1 cellular context compared by ENCODE assay signal in genomic region chr5:139982157-139982974, GRCh38.
A peak's percentile ranks its signal among the peaks of the same experiment; 100 is the strongest.
TF ChIP-seq lines count a peak whose summit lies in the region.

No MANE protein-coding gene starts in this region.

TF ChIP-seq in GM12878, 131 proteins besides CTCF, POLR2A, EP300 and RAD21 (continued from another document):
- no peak; the same call in 1 of the 2 replicates for TF ChIP-seq USF2 (IDR thresholded peaks at IDR 0.05; ENCODE audit: borderline replicate concordance, low read depth, low read length)
- peak; percentile 85 for TF ChIP-seq RAD51 (IDR thresholded peaks at IDR 0.05)
- no peak for TF ChIP-seq CBX3 (IDR thresholded peaks at IDR 0.05; ENCODE audit: borderline replicate concordance, low read depth)
- peak; percentile 12 for TF ChIP-seq USF1 (IDR thresholded peaks at IDR 0.05; ENCODE audit: borderline replicate concordance, extremely low read length, insufficient read depth, low read depth, low read length)
